33 cellular contexts compared by ENCODE assay signal in the genomic region with DNA sequence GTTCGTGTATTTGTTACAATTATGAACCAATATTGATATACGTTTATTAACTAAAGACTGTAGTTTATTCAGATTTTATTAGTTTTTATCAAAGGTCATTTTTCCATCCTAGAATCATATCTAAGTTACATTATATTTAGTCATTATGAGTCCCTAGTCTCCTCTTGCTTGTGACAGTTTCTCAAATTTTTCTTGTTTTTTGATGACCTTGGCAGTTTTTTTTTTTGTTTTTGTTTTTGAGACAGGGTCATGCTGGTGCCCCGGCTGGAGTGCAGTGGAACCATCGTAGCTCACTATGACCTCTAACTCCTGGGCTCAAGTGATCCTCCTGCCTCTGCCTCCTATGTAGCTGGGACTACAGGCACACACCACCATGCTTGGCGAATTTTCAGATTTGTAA.
"Had no signal": no experiment of that assay in that cellular context is flagged by ENCODE, and none has a peak within 500 bp of the region (broad histone marks: within the 10 kb centered on the region; RNA-seq: fewer than 3 reads in every experiment).

No MANE protein-coding gene starts in this region.

- H3K9me3 ChIP-seq: adrenal gland, body of pancreas, esophagus squamous epithelium had no signal

- H3K4me1 ChIP-seq: adrenal gland had no signal

- H3K27ac Mint-ChIP-seq: activated B cell treated with CpG ODN at 0.5 μM for 24 hours; activated CD8-positive, alpha-beta T cell treated with anti-CD3 and anti-CD28 coated beads for 36 hours; activated naive CD4-positive, alpha-beta T cell treated with anti-CD3 and anti-CD28 coated beads for 36 hours; activated naive CD4-positive, alpha-beta T cell treated with anti-CD3 and anti-CD28 coated beads, Interleukin-2, amount 50 U/mL, for 24 hours; activated naive CD8-positive, alpha-beta T cell treated with anti-CD3 and anti-CD28 coated beads for 36 hours; activated naive CD8-positive, alpha-beta T cell treated with anti-CD3 and anti-CD28 coated beads, Interleukin-2, amount 50 U/mL, for 24 hours; activated T-helper 1 cell treated with anti-CD3 and anti-CD28 coated beads, Interleukin-12 subunit alpha, Interleukin-12 subunit beta, Interleukin-2, Interleukin-4 antibody, amounts not matched to agents 30 ng/mL and 10 ng/mL and 1 ng/mL, durations not matched to agents 14 hours and 24 hours and 36 hours; activated T-helper 2 cell treated with anti-CD3 and anti-CD28 coated beads, Interferon-gamma antibody, Interleukin-2, Interleukin-4, amounts not matched to agents 10 μg/mL and 5 μg/mL and 100 μg/mL, durations not matched to agents 14 hours and 24 hours and 36 hours; effector memory CD8-positive, alpha-beta T cell; T-helper 17 cell; T-helper 2 cell treated with Interferon-gamma antibody and Interleukin-4, amounts not matched to agents 5 μg/mL and 100 μg/mL, for 36 hours had no signal

- H3K27me3 ChIP-seq: adrenal gland, body of pancreas had no signal

- H3K27ac ChIP-seq: adrenal gland, body of pancreas, epithelial cell of prostate, esophagus squamous epithelium, WERI-Rb-1 had no signal

- H3K27me3 Mint-ChIP-seq: activated B cell treated with CpG ODN at 0.5 μM for 24 hours; activated CD8-positive, alpha-beta T cell treated with anti-CD3 and anti-CD28 coated beads for 36 hours; activated naive CD4-positive, alpha-beta T cell treated with anti-CD3 and anti-CD28 coated beads, Interleukin-2, amount 50 U/mL, for 24 hours; activated naive CD8-positive, alpha-beta T cell treated with anti-CD3 and anti-CD28 coated beads for 36 hours; activated naive CD8-positive, alpha-beta T cell treated with anti-CD3 and anti-CD28 coated beads, Interleukin-2, amount 50 U/mL, for 24 hours; effector memory CD8-positive, alpha-beta T cell; T-helper 17 cell had no signal

- H3K9me3 Mint-ChIP-seq: activated B cell treated with CpG ODN at 0.5 μM for 24 hours; activated CD8-positive, alpha-beta T cell treated with anti-CD3 and anti-CD28 coated beads for 36 hours; activated naive CD4-positive, alpha-beta T cell treated with anti-CD3 and anti-CD28 coated beads for 36 hours; activated naive CD4-positive, alpha-beta T cell treated with anti-CD3 and anti-CD28 coated beads, Interleukin-2, amount 50 U/mL, for 24 hours; activated naive CD8-positive, alpha-beta T cell treated with anti-CD3 and anti-CD28 coated beads for 36 hours; activated T-cell treated with anti-CD3 and anti-CD28 coated beads, Interleukin-2, amount 50 U/mL, for 4 hours; activated T-helper 1 cell treated with anti-CD3 and anti-CD28 coated beads, Interleukin-12 subunit alpha, Interleukin-12 subunit beta, Interleukin-2, Interleukin-4 antibody, amounts not matched to agents 30 ng/mL and 10 ng/mL and 1 ng/mL, durations not matched to agents 14 hours and 24 hours and 36 hours; effector memory CD8-positive, alpha-beta T cell; T-helper 2 cell treated with Interferon-gamma antibody and Interleukin-4, amounts not matched to agents 5 μg/mL and 100 μg/mL, for 36 hours had no signal

- H3K4me3 ChIP-seq: adrenal gland, body of pancreas, esophagus squamous epithelium had no signal

- FAIRE-seq: colon had no signal

- H3K4me3 Mint-ChIP-seq: activated B cell treated with CpG ODN at 0.5 μM for 24 hours; activated CD8-positive, alpha-beta T cell treated with anti-CD3 and anti-CD28 coated beads for 36 hours; activated naive CD4-positive, alpha-beta T cell treated with anti-CD3 and anti-CD28 coated beads for 36 hours; activated naive CD4-positive, alpha-beta T cell treated with anti-CD3 and anti-CD28 coated beads, Interleukin-2, amount 50 U/mL, for 24 hours; activated naive CD8-positive, alpha-beta T cell treated with anti-CD3 and anti-CD28 coated beads for 36 hours; activated naive CD8-positive, alpha-beta T cell treated with anti-CD3 and anti-CD28 coated beads, Interleukin-2, amount 50 U/mL, for 24 hours; activated T-cell treated with anti-CD3 and anti-CD28 coated beads, Interleukin-2, amount 50 U/mL, for 4 hours; activated T-helper 1 cell treated with anti-CD3 and anti-CD28 coated beads, Interleukin-12 subunit alpha, Interleukin-12 subunit beta, Interleukin-2, Interleukin-4 antibody, amounts not matched to agents 30 ng/mL and 10 ng/mL and 1 ng/mL, durations not matched to agents 14 hours and 24 hours and 36 hours; effector memory CD8-positive, alpha-beta T cell; T-helper 17 cell; T-helper 2 cell treated with Interferon-gamma antibody and Interleukin-4, amounts not matched to agents 5 μg/mL and 100 μg/mL, for 36 hours had no signal

- DNase-seq: activated B cell treated with CpG ODN at 0.5 μM for 24 hours; activated CD4-positive, alpha-beta T cell treated with anti-CD3 and anti-CD28 coated beads for 48 hours; activated CD4-positive, alpha-beta T cell treated with anti-CD3 and anti-CD28 coated beads, Interleukin-2, amount 50 U/mL, for 1 hour; activated CD4-positive, alpha-beta T cell treated with anti-CD3 and anti-CD28 coated beads, Interleukin-2, amount 50 U/mL, for 48 hours; activated CD8-positive, alpha-beta memory T cell treated with anti-CD3 and anti-CD28 coated beads for 24 hours; activated CD8-positive, alpha-beta T cell treated with anti-CD3 and anti-CD28 coated beads for 36 hours; activated effector memory CD4-positive, alpha-beta T cell treated with anti-CD3 and anti-CD28 coated beads, Interleukin-2, amount 50 U/mL, for 16 hours; activated naive CD4-positive, alpha-beta T cell treated with anti-CD3 and anti-CD28 coated beads for 36 hours; activated naive CD8-positive, alpha-beta T cell treated with anti-CD3 and anti-CD28 coated beads for 36 hours; activated naive CD8-positive, alpha-beta T cell treated with anti-CD3 and anti-CD28 coated beads, Interleukin-2, amount 50 U/mL, for 24 hours; activated T-cell treated with anti-CD3 and anti-CD28 coated beads, Interleukin-2, amount 50 U/mL, for 4 hours; adrenal gland; amygdala; aorta; body of pancreas; caudate nucleus; cortex of kidney; dermis blood vessel endothelial cell; effector CD4-positive, alpha-beta T cell; effector memory CD8-positive, alpha-beta T cell; esophagus squamous epithelium; foreskin melanocyte; head of caudate nucleus; T-helper 17 cell; T1000; WERI-Rb-1 had no signal

- ATAC-seq: activated CD4-positive, CD25-positive, alpha-beta regulatory T cell treated with anti-CD3 and anti-CD28 coated beads, Interleukin-2, amount 50 U/mL, for 24 hours; activated CD8-positive, alpha-beta T cell treated with anti-CD3 and anti-CD28 coated beads for 36 hours; activated naive CD8-positive, alpha-beta T cell treated with anti-CD3 and anti-CD28 coated beads, Interleukin-2, amount 50 U/mL, for 24 hours; activated T-cell treated with anti-CD3 and anti-CD28 coated beads, Interleukin-2, amount 50 U/mL, for 4 hours; body of pancreas; effector memory CD8-positive, alpha-beta T cell; T-helper 17 cell had no signal

- H3K36me3 Mint-ChIP-seq: activated naive CD8-positive, alpha-beta T cell treated with anti-CD3 and anti-CD28 coated beads for 36 hours had no signal

- H3K36me3 ChIP-seq: adrenal gland, esophagus squamous epithelium, WERI-Rb-1 had no signal
